20 cellular contexts compared by ENCODE assay signal in genomic region chr14:105904379-105904778, GRCh38.
DNase-seq lines count a peak whose midpoint lies in the region; ATAC-seq, FAIRE-seq and TF ChIP-seq lines count a peak whose summit lies in the region.
"Had no signal": no experiment of that assay in that cellular context is flagged by ENCODE, and none has a peak within 500 bp of the region (broad histone marks: within the 10 kb centered on the region; RNA-seq: fewer than 3 reads in every experiment).

No MANE protein-coding gene starts in this region.

- ATAC-seq in memory B cell (ENCODE audit: low read depth) = no peak
- ATAC-seq in left lung = no peak

- H3K9me3 ChIP-seq in Loucy (ENCODE audit: insufficient read depth, low read depth, low read length) (no peaks in the 10 kb centered on the region), osteoblast (ENCODE audit: low read depth, low read length) (no peaks in the 10 kb centered on the region), left lung (no peaks in the 10 kb centered on the region)
- H3K9me3 ChIP-seq: BE2C had no signal

- H3K27me3 ChIP-seq in Loucy (ENCODE audit: insufficient read depth, low read length, poor library complexity, severe bottlenecking) (no peaks in the 10 kb centered on the region), osteoblast (ENCODE audit: insufficient read depth, low read length) (no peaks in the 10 kb centered on the region), left lung (peaks cover 0 to 58% of the 10 kb centered on the region in 2 donors)
- H3K27me3 ChIP-seq: BE2C had no signal

- no peaks in the 10 kb centered on the region for H3F3A ChIP-seq in Loucy (ENCODE audit: low read depth)

- no peak overlapping the region for H3K27ac Mint-ChIP-seq in memory B cell
- H3K27ac Mint-ChIP-seq: CD4-positive, CD25-positive, alpha-beta regulatory T cell; H9 had no signal

- H3K27ac ChIP-seq in osteoblast (ENCODE audit: low read depth, low read length) (no peak overlapping the region), left lung (no peak overlapping the region)

- peaks cover 3% of the 10 kb centered on the region for H3K36me3 Mint-ChIP-seq in memory B cell
- H3K36me3 Mint-ChIP-seq: CD4-positive, CD25-positive, alpha-beta regulatory T cell; CD8-positive, alpha-beta memory T cell had no signal

- TF ChIP-seq CTCF in GM12864 (IDR thresholded peaks at IDR 0.05; ENCODE audit: low read depth, low read length, missing control alignments) (no peak), Loucy (conservative IDR thresholded peaks at IDR 0.05; ENCODE audit: low read length) (no peak), osteoblast (IDR thresholded peaks at IDR 0.05; ENCODE audit: extremely low read depth, low read depth, low read length) (no peak), left lung (IDR thresholded peaks at IDR 0.05) (no peak)

- no peak for FAIRE-seq in RCC 7860 (lab: Jason Lieb, UNC)
- FAIRE-seq: GM12892, H1 had no signal

- peaks cover 8% of the 10 kb centered on the region for H3K4me1 Mint-ChIP-seq in memory B cell
- H3K4me1 Mint-ChIP-seq: H9 had no signal

- no peaks in the 10 kb centered on the region for H3K9me3 Mint-ChIP-seq in memory B cell
- H3K9me3 Mint-ChIP-seq: CD8-positive, alpha-beta memory T cell had no signal

- no peaks in the 10 kb centered on the region for H3K27me3 Mint-ChIP-seq in memory B cell

- peak overlapping the region; percentile 59 for H3K4me3 Mint-ChIP-seq in memory B cell
- H3K4me3 Mint-ChIP-seq: CD4-positive, CD25-positive, alpha-beta regulatory T cell; CD8-positive, alpha-beta memory T cell; H9 had no signal

- intact Hi-C loops in left lung (cut with DNase I) = no loop called here

- no peaks in the 10 kb centered on the region for H3K9me2 ChIP-seq in Loucy (replicated peaks; ENCODE audit: low read depth, low read length)

- H4K20me1 ChIP-seq in Loucy (ENCODE audit: insufficient read depth, low read length, poor library complexity, severe bottlenecking) = no peaks in the 10 kb centered on the region
- H4K20me1 ChIP-seq in osteoblast (ENCODE audit: insufficient read depth, low read length) = no peaks in the 10 kb centered on the region

- no peak overlapping the region for H3K9ac ChIP-seq in Loucy (ENCODE audit: low read depth, low read length, poor library complexity, severe bottlenecking)

- peak overlapping the region; percentile 46 for H3K4me2 ChIP-seq in Loucy (ENCODE audit: low read depth, low read length, poor library complexity, severe bottlenecking)
- no peak overlapping the region for H3K4me2 ChIP-seq in osteoblast (ENCODE audit: insufficient read depth, low read length)

- peaks cover 96% of the 10 kb centered on the region for H3K79me2 ChIP-seq in Loucy (ENCODE audit: insufficient read depth, low read length)
- no peaks in the 10 kb centered on the region for H3K79me2 ChIP-seq in osteoblast (ENCODE audit: insufficient read depth, low read length)

- no peak for DNase-seq in GM12864 (ENCODE audit: low read depth)
- DNase-seq in memory B cell (ENCODE audit: low spot score in 2 of 2) = no peak
- DNase-seq in osteoblast (ENCODE audit: insufficient read length, low spot score, missing footprints) = peak; percentile 45
- DNase-seq in central memory CD4-positive, alpha-beta T cell = no peak
- DNase-seq in NCI-H1048 (lab: John Stamatoyannopoulos, UW) = no peak
- no peak for DNase-seq in RCC 7860 (ENCODE audit: low spot score)
- DNase-seq in left lung = no peak
- DNase-seq: BE2C; C1 segment of cervical spinal cord; CD4-positive, CD25-positive, alpha-beta regulatory T cell; CD8-positive, alpha-beta memory T cell; COR-L47; DMS 273 treated with DMSO at 0.1 percent for 48 hours; DMS53; DND-41; EL; H9 had no signal

- peaks cover 37% of the 10 kb centered on the region for H3K4me1 ChIP-seq in Loucy (ENCODE audit: insufficient read depth, low read length, poor library complexity, severe bottlenecking)
- H3K4me1 ChIP-seq in osteoblast (ENCODE audit: insufficient read depth, low read length) = no peaks in the 10 kb centered on the region
- no peaks in the 10 kb centered on the region for H3K4me1 ChIP-seq in left lung

- H2AFZ ChIP-seq in Loucy (ENCODE audit: low read length) = no peak overlapping the region
- H2AFZ ChIP-seq in osteoblast (ENCODE audit: low read length) = no peak overlapping the region

- H3K36me3 ChIP-seq in Loucy (ENCODE audit: insufficient read depth, low read length) (no peaks in the 10 kb centered on the region), osteoblast (ENCODE audit: insufficient read depth, low read length) (no peaks in the 10 kb centered on the region), left lung (no peaks in the 10 kb centered on the region)

- peak overlapping the region; percentile 97 for H3K4me3 ChIP-seq in GM12864 (ENCODE audit: low read depth, low read length)
- no peak overlapping the region for H3K4me3 ChIP-seq in Loucy (ENCODE audit: low read length, poor library complexity, severe bottlenecking)
- no peak overlapping the region for H3K4me3 ChIP-seq in osteoblast (ENCODE audit: insufficient read depth, low read length)
- no peak overlapping the region for H3K4me3 ChIP-seq in left lung
